ENCODE assay signal across 15 cellular contexts in the genomic region with DNA sequence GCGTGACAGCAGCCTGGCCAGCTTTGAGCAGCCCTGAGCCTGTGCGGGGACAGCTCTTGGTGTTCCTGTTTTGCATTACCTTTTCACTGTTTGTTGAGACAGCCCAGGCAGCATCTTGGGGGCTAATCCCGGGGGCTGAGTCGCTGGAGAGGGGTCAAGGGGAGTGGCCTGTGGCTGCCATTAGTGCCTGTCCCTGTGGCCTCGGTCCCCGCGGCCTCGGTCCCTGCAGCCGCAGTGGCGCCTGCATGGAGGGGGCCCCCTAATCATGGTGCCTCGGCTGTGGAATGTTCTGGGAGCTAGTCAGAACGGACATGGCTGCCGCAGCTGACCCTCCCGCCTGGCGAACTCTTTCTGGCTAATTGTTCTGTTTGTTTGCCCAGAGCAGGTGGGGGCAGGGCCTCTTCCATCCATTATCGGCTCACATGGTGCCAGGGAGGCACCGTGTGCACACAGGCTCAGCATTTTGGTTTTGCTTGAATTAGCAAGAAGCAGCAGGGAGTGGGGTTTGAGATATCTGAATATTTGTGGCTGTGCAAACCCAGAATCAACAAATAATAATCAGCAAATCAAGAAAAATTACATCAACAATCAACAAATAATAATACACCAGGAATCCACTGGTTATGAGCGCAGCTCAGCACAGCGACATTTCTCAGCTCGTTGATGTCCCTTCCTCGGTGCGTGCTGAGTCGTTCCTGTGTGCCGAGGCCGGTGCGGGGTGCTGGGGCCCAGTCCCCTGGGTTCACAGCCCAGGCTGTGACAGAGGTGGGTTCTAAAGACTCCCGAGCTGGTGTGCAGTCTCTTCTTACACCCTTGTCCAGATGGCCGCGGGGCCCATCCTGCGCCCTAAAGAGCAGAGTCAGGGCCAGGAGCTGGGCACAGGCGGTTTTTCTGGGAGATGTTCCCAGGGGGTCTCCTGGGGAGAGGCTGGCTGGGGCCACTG. TPM values are rescaled to one million over a fixed set of nuclear protein-coding genes. Genes with fewer than 3 reads are reported as not detected.
DNase-seq lines count a peak whose midpoint lies in the region; ATAC-seq and TF ChIP-seq lines count a peak whose summit lies in the region.
"Had no signal": no experiment of that assay in that cellular context is flagged by ENCODE, and none has a peak within 500 bp of the region (broad histone marks: within the 10 kb centered on the region; RNA-seq: fewer than 3 reads in every experiment).

No MANE protein-coding gene starts in this region.

- no peaks in the 10 kb centered on the region for H3K9me3 Mint-ChIP-seq in endothelial cell (ENCODE audit: unreplicated experiment)
- no peaks in the 10 kb centered on the region for H3K9me3 Mint-ChIP-seq in activated T-helper 2 cell treated with anti-CD3 and anti-CD28 coated beads, Interferon-gamma antibody, Interleukin-2, Interleukin-4, amounts not matched to agents 10 μg/mL and 5 μg/mL and 100 μg/mL, durations not matched to agents 14 hours and 24 hours and 36 hours
- H3K9me3 Mint-ChIP-seq: activated CD4-positive, alpha-beta memory T cell treated with anti-CD3 and anti-CD28 coated beads for 36 hours; activated T-helper 1 cell treated with anti-CD3 and anti-CD28 coated beads, Interleukin-12 subunit alpha, Interleukin-12 subunit beta, Interleukin-2, Interleukin-4 antibody, amounts not matched to agents 30 ng/mL and 10 ng/mL and 1 ng/mL, durations not matched to agents 14 hours and 24 hours and 36 hours; memory B cell had no signal

- intact Hi-C loops in activated T-helper 2 cell treated with anti-CD3 and anti-CD28 coated beads, Interferon-gamma antibody, Interleukin-2, Interleukin-4, amounts not matched to agents 10 μg/mL and 5 μg/mL and 100 μg/mL, durations not matched to agents 14 hours and 24 hours and 36 hours (cut with micrococcal nuclease), result no loop called here

- H3K27ac Mint-ChIP-seq in endothelial cell (ENCODE audit: unreplicated experiment), result no peak overlapping the region
- no peak overlapping the region for H3K27ac Mint-ChIP-seq in T-helper 17 cell
- no peak overlapping the region for H3K27ac Mint-ChIP-seq in activated T-helper 2 cell treated with anti-CD3 and anti-CD28 coated beads, Interferon-gamma antibody, Interleukin-2, Interleukin-4, amounts not matched to agents 10 μg/mL and 5 μg/mL and 100 μg/mL, durations not matched to agents 14 hours and 24 hours and 36 hours
- H3K27ac Mint-ChIP-seq: activated CD4-positive, alpha-beta memory T cell treated with anti-CD3 and anti-CD28 coated beads for 36 hours; activated T-helper 1 cell treated with anti-CD3 and anti-CD28 coated beads, Interleukin-12 subunit alpha, Interleukin-12 subunit beta, Interleukin-2, Interleukin-4 antibody, amounts not matched to agents 30 ng/mL and 10 ng/mL and 1 ng/mL, durations not matched to agents 14 hours and 24 hours and 36 hours; memory B cell had no signal

- no peak for TF ChIP-seq CTCF in endothelial cell (IDR thresholded peaks at IDR 0.05; ENCODE audit: unreplicated experiment)
- TF ChIP-seq CTCF in smooth muscle cell (IDR thresholded peaks at IDR 0.05; ENCODE audit: borderline replicate concordance, insufficient read depth, poor library complexity, severe bottlenecking), result no peak

- DNase-seq in DMS 273 (lab: John Stamatoyannopoulos, UW; ENCODE audit: unreplicated experiment) (peak; percentile 77), NCI-H1105 (lab: John Stamatoyannopoulos, UW) (peak; percentile 76), NCI-H526 (lab: John Stamatoyannopoulos, UW) (peak; percentile 19 to 62), endothelial cell (ENCODE audit: low spot score) (no peak), smooth muscle cell (lab: John Stamatoyannopoulos, UW; ENCODE audit: unreplicated experiment) (no peak), T-helper 17 cell (no peak)
- no peak for DNase-seq in activated T-helper 2 cell treated with anti-CD3 and anti-CD28 coated beads, Interferon-gamma antibody, Interleukin-2, Interleukin-4, amounts not matched to agents 10 μg/mL and 5 μg/mL and 100 μg/mL, durations not matched to agents 14 hours and 24 hours and 36 hours (ENCODE audit: low spot score)
- DNase-seq: activated CD4-positive, alpha-beta memory T cell treated with anti-CD3 and anti-CD28 coated beads for 36 hours; amniotic stem cell had no signal

- no peaks in the 10 kb centered on the region for H3K27me3 ChIP-seq in smooth muscle cell (ENCODE audit: low read depth)
- H3K27me3 ChIP-seq: gastroesophageal sphincter, neutrophil, tibial nerve had no signal

- ATAC-seq in GM18907 (IDR thresholded peaks at IDR 0.05; ENCODE audit: unreplicated experiment) (no peak), T-helper 17 cell (no peak)
- ATAC-seq: gastroesophageal sphincter had no signal

- H3K9ac ChIP-seq in smooth muscle cell (ENCODE audit: low read depth), result no peak overlapping the region

- H3K79me2 ChIP-seq in smooth muscle cell (ENCODE audit: low read depth), result no peaks in the 10 kb centered on the region

- H3K27me3 Mint-ChIP-seq in endothelial cell (ENCODE audit: unreplicated experiment), result peaks cover 5% of the 10 kb centered on the region
- no peaks in the 10 kb centered on the region for H3K27me3 Mint-ChIP-seq in T-helper 17 cell
- no peaks in the 10 kb centered on the region for H3K27me3 Mint-ChIP-seq in activated T-helper 2 cell treated with anti-CD3 and anti-CD28 coated beads, Interferon-gamma antibody, Interleukin-2, Interleukin-4, amounts not matched to agents 10 μg/mL and 5 μg/mL and 100 μg/mL, durations not matched to agents 14 hours and 24 hours and 36 hours (ENCODE audit: low read depth)
- H3K27me3 Mint-ChIP-seq: activated CD4-positive, alpha-beta memory T cell treated with anti-CD3 and anti-CD28 coated beads for 36 hours; memory B cell had no signal

- no peak overlapping the region for H2AFZ ChIP-seq in smooth muscle cell (ENCODE audit: low read depth)

- H3K4me1 ChIP-seq in smooth muscle cell (ENCODE audit: low read depth), result no peaks in the 10 kb centered on the region
- H3K4me1 ChIP-seq: gastroesophageal sphincter, tibial nerve had no signal

- H3K4me3 Mint-ChIP-seq in endothelial cell (ENCODE audit: unreplicated experiment), result peak overlapping the region; percentile 78
- H3K4me3 Mint-ChIP-seq in T-helper 17 cell, result no peak overlapping the region
- no peak overlapping the region for H3K4me3 Mint-ChIP-seq in activated T-helper 2 cell treated with anti-CD3 and anti-CD28 coated beads, Interferon-gamma antibody, Interleukin-2, Interleukin-4, amounts not matched to agents 10 μg/mL and 5 μg/mL and 100 μg/mL, durations not matched to agents 14 hours and 24 hours and 36 hours (ENCODE audit: low read depth)
- H3K4me3 Mint-ChIP-seq: activated CD4-positive, alpha-beta memory T cell treated with anti-CD3 and anti-CD28 coated beads for 36 hours; activated T-helper 1 cell treated with anti-CD3 and anti-CD28 coated beads, Interleukin-12 subunit alpha, Interleukin-12 subunit beta, Interleukin-2, Interleukin-4 antibody, amounts not matched to agents 30 ng/mL and 10 ng/mL and 1 ng/mL, durations not matched to agents 14 hours and 24 hours and 36 hours; memory B cell had no signal

- no peaks in the 10 kb centered on the region for H3F3A ChIP-seq in smooth muscle cell (ENCODE audit: low read depth)

- H3K4me3 ChIP-seq in smooth muscle cell, result no peak overlapping the region
- H3K4me3 ChIP-seq: gastroesophageal sphincter, tibial nerve had no signal

- H3K4me1 Mint-ChIP-seq in endothelial cell (ENCODE audit: unreplicated experiment), result peaks cover 2% of the 10 kb centered on the region
- no peaks in the 10 kb centered on the region for H3K4me1 Mint-ChIP-seq in T-helper 17 cell
- no peaks in the 10 kb centered on the region for H3K4me1 Mint-ChIP-seq in activated T-helper 2 cell treated with anti-CD3 and anti-CD28 coated beads, Interferon-gamma antibody, Interleukin-2, Interleukin-4, amounts not matched to agents 10 μg/mL and 5 μg/mL and 100 μg/mL, durations not matched to agents 14 hours and 24 hours and 36 hours (ENCODE audit: low read depth)

- no peak overlapping the region for H3K27ac ChIP-seq in smooth muscle cell (ENCODE audit: low read depth)
- H3K27ac ChIP-seq: gastroesophageal sphincter, neutrophil, tibial nerve had no signal

- WGBS in smooth muscle cell (ENCODE audit: low lambda C conversion rate), result 91% methylated on average over 31 of the region's 31 CpGs

- peaks cover 21% of the 10 kb centered on the region for H3K36me3 Mint-ChIP-seq in endothelial cell (ENCODE audit: low read depth, unreplicated experiment)
- H3K36me3 Mint-ChIP-seq in T-helper 17 cell (ENCODE audit: low read depth), result peaks cover 2% of the 10 kb centered on the region
- no peaks in the 10 kb centered on the region for H3K36me3 Mint-ChIP-seq in activated T-helper 2 cell treated with anti-CD3 and anti-CD28 coated beads, Interferon-gamma antibody, Interleukin-2, Interleukin-4, amounts not matched to agents 10 μg/mL and 5 μg/mL and 100 μg/mL, durations not matched to agents 14 hours and 24 hours and 36 hours (ENCODE audit: low read depth)
- H3K36me3 Mint-ChIP-seq: activated CD4-positive, alpha-beta memory T cell treated with anti-CD3 and anti-CD28 coated beads for 36 hours had no signal

- H3K9me3 ChIP-seq in smooth muscle cell (replicated peaks; ENCODE audit: low read depth) (no peaks in the 10 kb centered on the region), T-helper 17 cell (ENCODE audit: control insufficient read depth, low read length, poor library complexity, severe bottlenecking) (no peaks in the 10 kb centered on the region)
- H3K9me3 ChIP-seq: gastroesophageal sphincter, neutrophil, tibial nerve had no signal

- H4K20me1 ChIP-seq in smooth muscle cell (ENCODE audit: low read depth), result no peaks in the 10 kb centered on the region

- H3K36me3 ChIP-seq in smooth muscle cell (ENCODE audit: low read depth), result no peaks in the 10 kb centered on the region

- no peak overlapping the region for H3K4me2 ChIP-seq in smooth muscle cell

RNA-seq across cellular contexts. Expression of gene TRAF3, which starts 27.1 kb away (rescaled TPM):
- total RNA-seq in endothelial cell (ENCODE audit: unreplicated experiment), result 9.7 TPM
- 10.8 and 24.6 TPM in 2 replicates for total RNA-seq in smooth muscle cell
- 9.4 and 13.1 TPM in 2 replicates for polyA plus RNA-seq in smooth muscle cell
- total RNA-seq in T-helper 17 cell, result 10 to 100 TPM; 47.8 to 54.4 TPM
- 67.8 and 72.9 TPM in 2 replicates for total RNA-seq in activated T-helper 2 cell treated with anti-CD3 and anti-CD28 coated beads, Interferon-gamma antibody, Interleukin-2, Interleukin-4, amounts not matched to agents 10 μg/mL and 5 μg/mL and 100 μg/mL, durations not matched to agents 14 hours and 24 hours and 36 hours

Comparison
In these comparisons a context has a peak if more than half of its experiments do, and no peak if none do; other contexts are left out.
1. DNase-seq: peak in DMS 273 (single experiment), NCI-H1105 (single experiment) and NCI-H526 (2 of 2); none in endothelial cell (single experiment), smooth muscle cell (single experiment), T-helper 17 cell (0 of 3) and activated T-helper 2 cell treated with anti-CD3 and anti-CD28 coated beads, Interferon-gamma antibody, Interleukin-2, Interleukin-4, amounts not matched to agents 10 μg/mL and 5 μg/mL and 100 μg/mL, durations not matched to agents 14 hours and 24 hours and 36 hours (single experiment).